ENCODE assay signal across 8 cellular contexts in the genomic region with DNA sequence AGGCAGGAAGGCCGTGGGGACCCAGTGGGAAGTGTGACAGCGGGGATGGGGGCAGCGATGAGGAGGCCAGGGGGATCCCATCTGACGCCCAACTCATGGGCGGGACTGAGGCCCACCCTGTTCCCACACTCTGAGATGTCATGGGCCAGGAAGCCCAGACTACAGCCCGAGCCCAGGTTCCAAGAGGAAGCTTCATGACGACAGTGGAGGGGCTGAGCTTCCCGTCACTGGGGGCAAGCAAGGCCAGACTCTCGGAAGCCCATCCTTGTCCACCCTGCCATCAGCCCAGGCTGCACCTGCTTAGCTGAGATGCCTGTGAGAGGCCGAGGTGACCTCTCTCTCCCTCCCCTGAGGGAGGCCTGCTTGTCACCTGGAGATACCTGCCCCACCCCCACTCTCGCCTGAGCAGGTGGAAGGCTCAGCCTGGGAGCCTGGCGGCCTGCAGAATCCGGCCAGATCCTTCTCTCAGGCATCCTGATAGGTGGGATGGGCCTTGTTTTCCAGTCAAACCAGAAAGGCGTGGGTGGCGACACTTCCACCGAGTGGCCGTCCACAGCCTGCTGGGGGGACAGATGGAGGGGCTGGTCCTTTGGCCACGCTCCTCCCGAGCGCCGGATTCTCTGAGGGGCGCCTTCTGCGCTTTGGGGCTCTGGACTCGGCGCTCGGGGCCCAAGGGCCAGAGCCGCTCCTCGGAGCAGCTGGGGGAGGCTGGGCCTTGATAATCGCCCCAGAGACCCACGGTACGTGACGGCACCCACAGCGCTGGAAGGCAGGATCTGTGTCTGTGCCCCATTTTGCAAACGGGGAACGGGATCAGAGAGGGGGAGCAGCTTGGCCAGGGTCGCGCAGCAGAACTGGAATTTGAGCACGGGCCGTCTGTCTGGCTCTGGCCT. TPM values are rescaled to one million over a fixed set of nuclear protein-coding genes. Genes with fewer than 3 reads are reported as not detected.
DNase-seq lines count a peak whose midpoint lies in the region; ATAC-seq and TF ChIP-seq lines count a peak whose summit lies in the region.

No MANE protein-coding gene starts in this region.

- H3K4me1 Mint-ChIP-seq in activated B cell treated with CpG ODN at 0.5 μM for 24 hours = peaks cover 51% of the 10 kb centered on the region

- DNase-seq in activated B cell treated with CpG ODN at 0.5 μM for 24 hours = no peak
- DNase-seq in iPS-NIHi11 (ENCODE audit: low spot score) = peak; percentile 27
- DNase-seq in AG08396 (ENCODE audit: low spot score) = no peak
- no peak for DNase-seq in omental fat pad (ENCODE audit: low spot score)
- DNase-seq in activated CD4-positive, alpha-beta T cell treated with anti-CD3 and anti-CD28 coated beads, Interleukin-2, amount 50 U/mL, for 1 hour = no peak

- intact Hi-C loops in activated B cell treated with CpG ODN at 0.5 μM for 24 hours (cut with micrococcal nuclease) = loop anchor here (10.0 kb wide), 1 partner anchor 507 kb away; a partner anchor contains a TSS

- H3K9me3 ChIP-seq in HEK293 (ENCODE audit: control insufficient read depth, insufficient read depth, low read depth, low read length) (no peaks in the 10 kb centered on the region), stomach smooth muscle (ENCODE audit: control insufficient read depth in 2 of 2, low read length in 2 of 2) (no peaks in the 10 kb centered on the region)

- peak overlapping the region; percentile 60 to 69 for H3K9ac ChIP-seq in stomach smooth muscle (ENCODE audit: low read length in 2 of 2)

- peak overlapping the region; percentile 48 for H3K4me3 Mint-ChIP-seq in activated B cell treated with CpG ODN at 0.5 μM for 24 hours

- H3K36me3 Mint-ChIP-seq in activated B cell treated with CpG ODN at 0.5 μM for 24 hours (ENCODE audit: low read depth) = peaks cover 9% of the 10 kb centered on the region

- H3K27me3 Mint-ChIP-seq in activated B cell treated with CpG ODN at 0.5 μM for 24 hours = no peaks in the 10 kb centered on the region

- H3K4me3 ChIP-seq in HEK293 (ENCODE audit: low read depth, low read length) (no peak overlapping the region), stomach smooth muscle (ENCODE audit: low read length in 2 of 2) (peak overlapping the region; percentile 49 to 80)

- TF ChIP-seq CTCF in HEK293 (tag by site-specific recombination; IDR thresholded peaks at IDR 0.05) (no peak), activated B cell treated with CpG ODN at 0.5 μM for 24 hours (IDR thresholded peaks at IDR 0.05) (no peak), omental fat pad (IDR thresholded peaks at IDR 0.05) (no peak)

- no peak overlapping the region; the same call in 1 of the 2 replicates for H3K27ac ChIP-seq in HEK293 (ENCODE audit: extremely low read depth, low read depth, low read length)
- H3K27ac ChIP-seq in stomach smooth muscle (ENCODE audit: low read length) = peak overlapping the region; percentile 90

- H3K27me3 ChIP-seq in stomach smooth muscle (ENCODE audit: control insufficient read depth in 1 of 2, insufficient read depth in 2 of 2, low read length in 2 of 2) = no peaks in the 10 kb centered on the region

- H3K4me1 ChIP-seq in HEK293 (ENCODE audit: control insufficient read depth, insufficient read depth, low read length) (0 out of 2 replicates have a peak, but pooled peaks cover 4% of the 10 kb centered on the region), stomach smooth muscle (ENCODE audit: control insufficient read depth, insufficient read depth, low read length) (peaks cover 68% of the 10 kb centered on the region)

- POLR2A ChIA-PET in HEK293 (lab: Yijun Ruan, JAX) = no interaction called here
- POLR2A ChIA-PET in activated B cell treated with CpG ODN at 0.5 μM for 24 hours (lab: Charles Lee) = interaction anchor here (0.6 to 4.5 kb wide), 3 partner anchors 20 to 74 kb away, joined by 3 to 21 read pairs (median 4); no protein-coding TSS in a partner anchor

- CTCF ChIA-PET in HEK293 (lab: Yijun Ruan, JAX) = no interaction called here
- CTCF ChIA-PET in activated B cell treated with CpG ODN at 0.5 μM for 24 hours (lab: Charles Lee) = no interaction called here

- H3K27ac Mint-ChIP-seq in activated B cell treated with CpG ODN at 0.5 μM for 24 hours = no peak overlapping the region

- peaks cover 0 to 21% of the 10 kb centered on the region in 2 experiments; a peak in 1 of 3 replicates for H3K36me3 ChIP-seq in HEK293 (ENCODE audit: control insufficient read depth in 2 of 2, insufficient read depth in 1 of 2, low read length in 2 of 2)
- H3K36me3 ChIP-seq in stomach smooth muscle (ENCODE audit: control insufficient read depth in 2 of 2, insufficient read depth in 2 of 2, low read length in 2 of 2) = peaks cover 0 to 2% of the 10 kb centered on the region in 2 donors

- ATAC-seq in activated B cell treated with CpG ODN at 0.5 μM for 24 hours (ENCODE audit: low read depth) = no peak
- no peak for ATAC-seq in omental fat pad (ENCODE audit: low FRiP score)
- no peak for ATAC-seq in GM21717 (IDR thresholded peaks at IDR 0.05; ENCODE audit: unreplicated experiment)

- no peaks in the 10 kb centered on the region for H3K9me3 Mint-ChIP-seq in activated B cell treated with CpG ODN at 0.5 μM for 24 hours

TF ChIP-seq in HEK293, 187 proteins besides CTCF, POLR2A, EP300 and RAD21 (continues in another document):
- TF ChIP-seq KLF9 (tag by site-specific recombination; IDR thresholded peaks at IDR 0.05; ENCODE audit: low read depth) = no peak
- peak; percentile 64; the same call in 1 of the 2 replicates for TF ChIP-seq KLF8 (tag by site-specific recombination; IDR thresholded peaks at IDR 0.05)
- 0 out of 2 replicates have a peak, but pooled peaks have one; percentile 26 for TF ChIP-seq ZNF768 (tag by site-specific recombination; IDR thresholded peaks at IDR 0.05)
- TF ChIP-seq, protein P1, sequence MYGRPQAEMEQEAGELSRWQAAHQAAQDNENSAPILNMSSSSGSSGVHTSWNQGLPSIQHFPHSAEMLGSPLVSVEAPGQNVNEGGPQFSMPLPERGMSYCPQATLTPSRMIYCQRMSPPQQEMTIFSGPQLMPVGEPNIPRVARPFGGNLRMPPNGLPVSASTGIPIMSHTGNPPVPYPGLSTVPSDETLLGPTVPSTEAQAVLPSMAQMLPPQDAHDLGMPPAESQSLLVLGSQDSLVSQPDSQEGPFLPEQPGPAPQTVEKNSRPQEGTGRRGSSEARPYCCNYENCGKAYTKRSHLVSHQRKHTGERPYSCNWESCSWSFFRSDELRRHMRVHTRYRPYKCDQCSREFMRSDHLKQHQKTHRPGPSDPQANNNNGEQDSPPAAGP (tag by site-specific recombination; IDR thresholded peaks at IDR 0.05) = 0 out of 2 replicates have a peak, but pooled peaks have one; percentile 17
- no peak for TF ChIP-seq KLF16 (tag by site-specific recombination; IDR thresholded peaks at IDR 0.05)
- no peak for TF ChIP-seq ZXDB (tag by site-specific recombination; IDR thresholded peaks at IDR 0.05)
- TF ChIP-seq ZNF629 (tag by site-specific recombination; IDR thresholded peaks at IDR 0.05) = 0 out of 2 replicates have a peak, but pooled peaks have one; percentile 13
- TF ChIP-seq ZNF10 (tag by site-specific recombination; IDR thresholded peaks at IDR 0.05) = 0 out of 2 replicates have a peak, but pooled peaks have one; percentile 39
- TF ChIP-seq, protein P2, sequence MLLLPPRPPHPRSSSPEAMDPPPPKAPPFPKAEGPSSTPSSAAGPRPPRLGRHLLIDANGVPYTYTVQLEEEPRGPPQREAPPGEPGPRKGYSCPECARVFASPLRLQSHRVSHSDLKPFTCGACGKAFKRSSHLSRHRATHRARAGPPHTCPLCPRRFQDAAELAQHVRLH (tag by site-specific recombination; IDR thresholded peaks at IDR 0.05) = peak; percentile 96
- TF ChIP-seq BCL11B (tag by site-specific recombination; IDR thresholded peaks at IDR 0.05; ENCODE audit: low read depth) = peak; percentile 55; the same call in 1 of the 2 replicates
- no peak for TF ChIP-seq ZNF292 (tag by site-specific recombination; IDR thresholded peaks at IDR 0.05; ENCODE audit: borderline replicate concordance, low read depth)
- TF ChIP-seq, protein P3, sequence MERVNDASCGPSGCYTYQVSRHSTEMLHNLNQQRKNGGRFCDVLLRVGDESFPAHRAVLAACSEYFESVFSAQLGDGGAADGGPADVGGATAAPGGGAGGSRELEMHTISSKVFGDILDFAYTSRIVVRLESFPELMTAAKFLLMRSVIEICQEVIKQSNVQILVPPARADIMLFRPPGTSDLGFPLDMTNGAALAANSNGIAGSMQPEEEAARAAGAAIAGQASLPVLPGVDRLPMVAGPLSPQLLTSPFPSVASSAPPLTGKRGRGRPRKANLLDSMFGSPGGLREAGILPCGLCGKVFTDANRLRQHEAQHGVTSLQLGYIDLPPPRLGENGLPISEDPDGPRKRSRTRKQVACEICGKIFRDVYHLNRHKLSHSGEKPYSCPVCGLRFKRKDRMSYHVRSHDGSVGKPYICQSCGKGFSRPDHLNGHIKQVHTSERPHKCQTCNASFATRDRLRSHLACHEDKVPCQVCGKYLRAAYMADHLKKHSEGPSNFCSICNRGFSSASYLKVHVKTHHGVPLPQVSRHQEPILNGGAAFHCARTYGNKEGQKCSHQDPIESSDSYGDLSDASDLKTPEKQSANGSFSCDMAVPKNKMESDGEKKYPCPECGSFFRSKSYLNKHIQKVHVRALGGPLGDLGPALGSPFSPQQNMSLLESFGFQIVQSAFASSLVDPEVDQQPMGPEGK (tag by site-specific recombination; IDR thresholded peaks at IDR 0.05) = peak; percentile 5; the same call in 1 of the 2 replicates
- TF ChIP-seq ZBTB8A (tag by site-specific recombination; IDR thresholded peaks at IDR 0.05) = peak; percentile 82
- TF ChIP-seq SP2 (tag by site-specific recombination; IDR thresholded peaks at IDR 0.05) = no peak
- TF ChIP-seq ZEB2 (tag by site-specific recombination; IDR thresholded peaks at IDR 0.05) = 0 out of 2 replicates have a peak, but pooled peaks have one; percentile 53

RNA-seq across cellular contexts. Expression of a gene that starts 4.8 kb away (rescaled TPM):
- total RNA-seq in activated B cell treated with CpG ODN at 0.5 μM for 24 hours = 44.5 and 49.2 TPM in 2 replicates
- 10 to 100 TPM; 33.3 to 53.3 (median 38.4) TPM for total RNA-seq in omental fat pad

RNA-seq across cellular contexts. Expression of a gene that starts 54.4 kb away (rescaled TPM):
- total RNA-seq in activated B cell treated with CpG ODN at 0.5 μM for 24 hours = 36.4 and 37.2 TPM in 2 replicates
- total RNA-seq in omental fat pad = 10 to 100 TPM; 10.6 to 21.6 (median 11.2) TPM
